8 cellular contexts compared by ENCODE assay signal in genomic region chr1:45584351-45585109, GRCh38. TPM values are rescaled to one million over a fixed set of nuclear protein-coding genes. Genes with fewer than 3 reads are reported as not detected.
A peak's percentile ranks its signal among the peaks of the same experiment; 100 is the strongest.
DNase-seq lines count a peak whose midpoint lies in the region; ATAC-seq and TF ChIP-seq lines count a peak whose summit lies in the region.

No MANE protein-coding gene starts in this region.

- DNase-seq in AG10803 (ENCODE audit: low read depth) = peak; percentile 77
- peak; percentile 86 for DNase-seq in HPDE6-E6E7 (ENCODE audit: extremely low spot score)
- peak; percentile 78 for DNase-seq in NCI-H82 treated with DMSO at 0.1 percent for 48 hours (lab: John Stamatoyannopoulos, UW; ENCODE audit: unreplicated experiment)
- DNase-seq in activated CD4-positive, alpha-beta memory T cell treated with anti-CD3 and anti-CD28 coated beads, Interleukin-2, amount 10 ng/mL, durations not matched to agents 7 days and 5 days = peak; percentile 90
- peak; percentile 97 for DNase-seq in ecto neural progenitor cell (ENCODE audit: low spot score)
- peak; percentile 91 for DNase-seq in lower lobe of right lung
- DNase-seq in stimulated activated CD4-positive, alpha-beta T cell treated with anti-CD3 and anti-CD28 coated beads, Interleukin-4, amount 100 ng/mL, for 48 hours (ENCODE audit: low read depth in 2 of 2) = peak; percentile 85 to 87

- peaks cover 6% of the 10 kb centered on the region for H3K36me3 Mint-ChIP-seq in activated CD4-positive, alpha-beta memory T cell treated with anti-CD3 and anti-CD28 coated beads, Interleukin-2, amount 10 ng/mL, durations not matched to agents 7 days and 5 days (ENCODE audit: low read depth)

- CTCF ChIA-PET in activated CD4-positive, alpha-beta memory T cell treated with anti-CD3 and anti-CD28 coated beads, Interleukin-2, amount 10 ng/mL, durations not matched to agents 7 days and 5 days (lab: Charles Lee) = interaction anchor here (1.4 to 3.0 kb wide), 4 partner anchors 14 to 224 kb away, joined by 3 to 13 read pairs (median 7); partner anchors contain the start of gene PRDX1

- TF ChIP-seq CTCF in AG10803 (conservative IDR thresholded peaks at IDR 0.05; ENCODE audit: low read length) = 0 out of 2 replicates have a peak, but pooled peaks have one; percentile 2
- TF ChIP-seq CTCF in lower lobe of right lung (IDR thresholded peaks at IDR 0.05) = no peak

- POLR2A ChIA-PET in activated CD4-positive, alpha-beta memory T cell treated with anti-CD3 and anti-CD28 coated beads, Interleukin-2, amount 10 ng/mL, durations not matched to agents 7 days and 5 days (lab: Charles Lee) = interaction anchor here (0.6 to 7.7 kb wide), 37 partner anchors 13 to 863 kb away, joined by 3 to 83 read pairs (median 4); partner anchors contain the start of genes AKR1A1, CCDC163, GPBP1L1 and HECTD3

- H3K27me3 ChIP-seq in lower lobe of right lung (ENCODE audit: low read depth) = no peaks in the 10 kb centered on the region

- peak overlapping the region; percentile 96 for H3K27ac ChIP-seq in lower lobe of right lung

- H3K27ac Mint-ChIP-seq in activated CD4-positive, alpha-beta memory T cell treated with anti-CD3 and anti-CD28 coated beads, Interleukin-2, amount 10 ng/mL, durations not matched to agents 7 days and 5 days = peak overlapping the region; percentile 98

- H3K4me3 ChIP-seq in AG10803 (ENCODE audit: low read length) (peak overlapping the region; percentile 99), lower lobe of right lung (peak overlapping the region; percentile 100)

- no peaks in the 10 kb centered on the region for H3K27me3 Mint-ChIP-seq in activated CD4-positive, alpha-beta memory T cell treated with anti-CD3 and anti-CD28 coated beads, Interleukin-2, amount 10 ng/mL, durations not matched to agents 7 days and 5 days

- no peaks in the 10 kb centered on the region for H3K9me3 Mint-ChIP-seq in activated CD4-positive, alpha-beta memory T cell treated with anti-CD3 and anti-CD28 coated beads, Interleukin-2, amount 10 ng/mL, durations not matched to agents 7 days and 5 days

- intact Hi-C loops in lower lobe of right lung (cut with DNase I) = no loop called here

- ATAC-seq in GM19351 (IDR thresholded peaks at IDR 0.05; ENCODE audit: unreplicated experiment) = peak; percentile 27
- peak; percentile 91 for ATAC-seq in lower lobe of right lung

- H3K9me3 ChIP-seq in lower lobe of right lung = no peaks in the 10 kb centered on the region

- no peaks in the 10 kb centered on the region for H3K36me3 ChIP-seq in lower lobe of right lung

- peak overlapping the region; percentile 88 for H3K4me3 Mint-ChIP-seq in activated CD4-positive, alpha-beta memory T cell treated with anti-CD3 and anti-CD28 coated beads, Interleukin-2, amount 10 ng/mL, durations not matched to agents 7 days and 5 days

- H3K4me1 ChIP-seq in lower lobe of right lung = peaks cover 23% of the 10 kb centered on the region

- H3K4me1 Mint-ChIP-seq in activated CD4-positive, alpha-beta memory T cell treated with anti-CD3 and anti-CD28 coated beads, Interleukin-2, amount 10 ng/mL, durations not matched to agents 7 days and 5 days = peaks cover 38% of the 10 kb centered on the region

RNA-seq across cellular contexts. Expression of gene NASP, which starts 0.7 kb away (rescaled TPM):
- 100 to 1,000 TPM; 166 to 172 TPM for total RNA-seq in activated CD4-positive, alpha-beta memory T cell treated with anti-CD3 and anti-CD28 coated beads, Interleukin-2, amount 10 ng/mL, durations not matched to agents 7 days and 5 days
- total RNA-seq in lower lobe of right lung = 50.0 TPM

RNA-seq across cellular contexts. Expression of gene AKR1A1, which starts 33.9 kb away (rescaled TPM):
- 100 to 1,000 TPM; 144 TPM for total RNA-seq in activated CD4-positive, alpha-beta memory T cell treated with anti-CD3 and anti-CD28 coated beads, Interleukin-2, amount 10 ng/mL, durations not matched to agents 7 days and 5 days
- total RNA-seq in lower lobe of right lung = 203 TPM

RNA-seq across cellular contexts. Expression of gene CCDC17, which starts 39.3 kb away (rescaled TPM):
- total RNA-seq in activated CD4-positive, alpha-beta memory T cell treated with anti-CD3 and anti-CD28 coated beads, Interleukin-2, amount 10 ng/mL, durations not matched to agents 7 days and 5 days = 1 to 10 TPM; 2.6 to 3.6 TPM
- 20.3 TPM for total RNA-seq in lower lobe of right lung

Comparison
In these comparisons a context has a peak if more than half of its experiments do, and no peak if none do; other contexts are left out.
1. Peak in every context shown above with its lines: DNase-seq, ATAC-seq, H3K4me3 ChIP-seq and H3K27ac ChIP-seq.